ENCODE assay signal across 17 cellular contexts in genomic region chr7:3641556-3641955, GRCh38.
"Had no signal": no experiment of that assay in that cellular context is flagged by ENCODE, and none has a peak within 500 bp of the region (broad histone marks: within the 10 kb centered on the region; RNA-seq: fewer than 3 reads in every experiment).

No MANE protein-coding gene starts in this region.

- H3K9me3 Mint-ChIP-seq: activated CD8-positive, alpha-beta T cell treated with anti-CD3 and anti-CD28 coated beads for 36 hours; activated naive CD4-positive, alpha-beta T cell treated with anti-CD3 and anti-CD28 coated beads, Interleukin-2, amount 10 ng/mL, durations not matched to agents 7 days and 5 days; activated naive CD8-positive, alpha-beta T cell treated with anti-CD3 and anti-CD28 coated beads for 36 hours; activated T-cell treated with anti-CD3 and anti-CD28 coated beads, Interleukin-2, amount 50 U/mL, for 72 hours; activated T-helper 2 cell treated with anti-CD3 and anti-CD28 coated beads, Interferon-gamma antibody, Interleukin-2, Interleukin-4, amounts not matched to agents 10 μg/mL and 5 μg/mL and 100 μg/mL, durations not matched to agents 14 hours and 24 hours and 36 hours; T-helper 1 cell treated with Interleukin-12 subunit alpha and Interleukin-12 subunit beta and Interleukin-4 antibody, amounts not matched to agents 30 μg/mL and 1 μg/mL, for 36 hours had no signal

- H3K36me3 Mint-ChIP-seq: activated naive CD4-positive, alpha-beta T cell treated with anti-CD3 and anti-CD28 coated beads, Interleukin-2, amount 10 ng/mL, durations not matched to agents 7 days and 5 days; activated naive CD8-positive, alpha-beta T cell treated with anti-CD3 and anti-CD28 coated beads for 36 hours; IgD-negative memory B cell had no signal

- H3K27me3 ChIP-seq: brain microvascular endothelial cell had no signal

- DNase-seq: activated CD4-positive, alpha-beta T cell treated with anti-CD3 and anti-CD28 coated beads for 4 hours; activated CD8-positive, alpha-beta memory T cell treated with anti-CD3 and anti-CD28 coated beads, Interleukin-2, amount 50 U/mL, for 4 hours; activated CD8-positive, alpha-beta T cell treated with anti-CD3 and anti-CD28 coated beads for 36 hours; activated gamma-delta T cell treated with Interleukin-2 at 50 U/mL for 16 hours; activated naive CD4-positive, alpha-beta T cell treated with anti-CD3 and anti-CD28 coated beads, Interleukin-2, amount 10 ng/mL, durations not matched to agents 7 days and 5 days; activated naive CD8-positive, alpha-beta T cell treated with anti-CD3 and anti-CD28 coated beads for 36 hours; activated T-cell treated with anti-CD3 and anti-CD28 coated beads, Interleukin-2, amount 50 U/mL, for 72 hours; brain microvascular endothelial cell; KG1; NCI-H1048; NCI-H2029; NCI-H510A treated with DMSO at 0.1 percent for 48 hours; SHP77 treated with DMSO at 0.1 percent for 48 hours had no signal

- H3K27ac ChIP-seq: brain microvascular endothelial cell had no signal

- H3K36me3 ChIP-seq: brain microvascular endothelial cell had no signal

- H3K4me1 Mint-ChIP-seq: activated naive CD4-positive, alpha-beta T cell treated with anti-CD3 and anti-CD28 coated beads, Interleukin-2, amount 10 ng/mL, durations not matched to agents 7 days and 5 days; activated naive CD8-positive, alpha-beta T cell treated with anti-CD3 and anti-CD28 coated beads for 36 hours; IgD-negative memory B cell had no signal

- H3K4me3 Mint-ChIP-seq: activated CD8-positive, alpha-beta T cell treated with anti-CD3 and anti-CD28 coated beads for 36 hours; activated naive CD4-positive, alpha-beta T cell treated with anti-CD3 and anti-CD28 coated beads, Interleukin-2, amount 10 ng/mL, durations not matched to agents 7 days and 5 days; activated naive CD8-positive, alpha-beta T cell treated with anti-CD3 and anti-CD28 coated beads for 36 hours; activated T-cell treated with anti-CD3 and anti-CD28 coated beads, Interleukin-2, amount 50 U/mL, for 72 hours; T-helper 1 cell treated with Interleukin-12 subunit alpha and Interleukin-12 subunit beta and Interleukin-4 antibody, amounts not matched to agents 30 μg/mL and 1 μg/mL, for 36 hours had no signal

- ATAC-seq: activated CD4-positive, CD25-positive, alpha-beta regulatory T cell treated with anti-CD3 and anti-CD28 coated beads, Interleukin-2, amount 50 U/mL, for 24 hours; activated CD8-positive, alpha-beta T cell treated with anti-CD3 and anti-CD28 coated beads for 36 hours; activated T-cell treated with anti-CD3 and anti-CD28 coated beads, Interleukin-2, amount 50 U/mL, for 72 hours had no signal

- H3K27ac Mint-ChIP-seq: activated CD8-positive, alpha-beta T cell treated with anti-CD3 and anti-CD28 coated beads for 36 hours; activated naive CD4-positive, alpha-beta T cell treated with anti-CD3 and anti-CD28 coated beads, Interleukin-2, amount 10 ng/mL, durations not matched to agents 7 days and 5 days; activated naive CD8-positive, alpha-beta T cell treated with anti-CD3 and anti-CD28 coated beads for 36 hours; activated T-helper 2 cell treated with anti-CD3 and anti-CD28 coated beads, Interferon-gamma antibody, Interleukin-2, Interleukin-4, amounts not matched to agents 10 μg/mL and 5 μg/mL and 100 μg/mL, durations not matched to agents 14 hours and 24 hours and 36 hours; IgD-negative memory B cell; T-helper 1 cell treated with Interleukin-12 subunit alpha and Interleukin-12 subunit beta and Interleukin-4 antibody, amounts not matched to agents 30 μg/mL and 1 μg/mL, for 36 hours had no signal

- H3K27me3 Mint-ChIP-seq: activated CD8-positive, alpha-beta T cell treated with anti-CD3 and anti-CD28 coated beads for 36 hours; activated naive CD4-positive, alpha-beta T cell treated with anti-CD3 and anti-CD28 coated beads, Interleukin-2, amount 10 ng/mL, durations not matched to agents 7 days and 5 days; activated naive CD8-positive, alpha-beta T cell treated with anti-CD3 and anti-CD28 coated beads for 36 hours had no signal
